1 cellular context compared by ENCODE assay signal in the genomic region with DNA sequence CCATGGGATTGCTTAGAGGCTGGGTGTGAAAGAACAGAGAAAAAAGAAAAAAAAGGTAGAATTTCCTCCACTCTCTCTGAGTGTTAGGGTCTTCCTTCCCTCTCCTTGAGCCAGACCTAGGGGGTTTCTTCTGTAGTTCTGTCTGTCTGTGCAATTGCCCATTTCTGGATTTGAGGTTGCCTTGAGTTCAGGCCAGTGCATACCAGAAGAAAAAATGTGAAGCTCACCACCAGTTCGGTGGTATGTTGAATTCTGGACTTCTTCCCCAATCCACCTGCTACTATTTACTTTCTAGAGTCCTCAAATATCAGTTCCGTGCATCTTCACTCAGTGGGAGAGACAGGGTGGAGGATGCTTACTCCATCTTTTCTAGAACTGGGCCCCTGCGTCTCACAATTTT.
A peak's percentile ranks its signal among the peaks of the same experiment; 100 is the strongest.
TF ChIP-seq lines count a peak whose summit lies in the region.

No MANE protein-coding gene starts in this region.

TF ChIP-seq in K562, 482 proteins besides CTCF, POLR2A, EP300 and RAD21:
- TF ChIP-seq FOSL1 (tag; conservative IDR thresholded peaks at IDR 0.05) (0 out of 2 replicates have a peak, but pooled peaks have one; percentile 2), BRF1 (IDR thresholded peaks at IDR 0.05; ENCODE audit: borderline replicate concordance, extremely low read depth, insufficient read length) (no peak)
